In genomic region chr9:19828586-19828985, GRCh38 we compare ENCODE assay signal across 19 cellular contexts. TPM values are rescaled to one million over a fixed set of nuclear protein-coding genes. Genes with fewer than 3 reads are reported as not detected.
DNase-seq lines count a peak whose midpoint lies in the region; ATAC-seq, FAIRE-seq and TF ChIP-seq lines count a peak whose summit lies in the region.
"Had no signal": no experiment of that assay in that cellular context is flagged by ENCODE, and none has a peak within 500 bp of the region (broad histone marks: within the 10 kb centered on the region; RNA-seq: fewer than 3 reads in every experiment).

No MANE protein-coding gene starts in this region.

- H3K4me2 ChIP-seq in endothelial cell of umbilical vein (ENCODE audit: insufficient read depth, low read length), result no peak overlapping the region

- no peaks in the 10 kb centered on the region for H3K9me3 ChIP-seq in endothelial cell of umbilical vein (replicated peaks; ENCODE audit: control insufficient read depth, insufficient read depth, low read length)
- H3K9me3 ChIP-seq: Peyer's patch had no signal

- H3K9me1 ChIP-seq in endothelial cell of umbilical vein (replicated peaks; ENCODE audit: control insufficient read depth, extremely low read depth, insufficient read depth, low read length), result no peaks in the 10 kb centered on the region

- H2AFZ ChIP-seq in endothelial cell of umbilical vein (ENCODE audit: low read depth, low read length), result no peak overlapping the region

- TF ChIP-seq CTCF in endothelial cell of umbilical vein (IDR thresholded peaks at IDR 0.05; ENCODE audit: extremely low read depth in 1 of 2, insufficient read depth in 1 of 2, low read depth in 1 of 2, low read length in 2 of 2), result no peak

- intact Hi-C loops in endothelial cell of umbilical vein (cut with micrococcal nuclease), result no loop called here

- dilution Hi-C loops in endothelial cell of umbilical vein (cut with MboI; ENCODE audit: extremely low pct_ligation_motif_present, low sequenced_read_pairs), result no loop called here

- CTCF ChIA-PET in endothelial cell of umbilical vein (lab: Charles Lee), result no interaction called here

- DNase-seq in D341Med (ENCODE audit: low spot score), result peak; percentile 63
- peak; percentile 31 for DNase-seq in LHCN-M2 (ENCODE audit: low read depth)
- DNase-seq in NCI-H69 (lab: John Stamatoyannopoulos, UW), result peak; percentile 98
- DNase-seq in endothelial cell of umbilical vein (ENCODE audit: low read depth, low spot score), result no peak
- DNase-seq in ureter (ENCODE audit: low spot score), result no peak
- DNase-seq: CD8-positive, alpha-beta T cell; DMS53; GOT3; KBM-7; NCI-H1048; NCI-H2029 treated with DMSO at 0.1 percent for 48 hours; NCI-H526; Peyer's patch; Right ventricle myocardium superior had no signal

- no TSS peak for BruUV-seq in endothelial cell of umbilical vein (replicated peaks; lab: Mats Ljungman, UMichigan)

- H3K36me3 ChIP-seq in endothelial cell of umbilical vein (ENCODE audit: control insufficient read depth in 2 of 2, extremely low read depth in 1 of 2, insufficient read depth in 2 of 2, low read length in 2 of 2), result no peaks in the 10 kb centered on the region
- H3K36me3 ChIP-seq: Peyer's patch had no signal

- no peaks in the 10 kb centered on the region for H4K20me1 ChIP-seq in endothelial cell of umbilical vein (replicated peaks; ENCODE audit: control insufficient read depth, extremely low read depth, insufficient read depth, low read length)

- no peak overlapping the region for H3K4me3 ChIP-seq in endothelial cell of umbilical vein (replicated peaks in 1 of 3; ENCODE audit: insufficient read depth in 1 of 3, low read depth in 1 of 3, low read length in 3 of 3)
- H3K4me3 ChIP-seq: Peyer's patch had no signal

- ATAC-seq in HG03439 (IDR thresholded peaks at IDR 0.05; ENCODE audit: unreplicated experiment), result no peak
- no peak for ATAC-seq in HG03097 (IDR thresholded peaks at IDR 0.05; ENCODE audit: low FRiP score, unreplicated experiment)
- ATAC-seq: CD8-positive, alpha-beta T cell; SK-N-SH treated with all-trans-retinoic acid at 6 μM for 48 hours had no signal

- no peaks in the 10 kb centered on the region for H3K27me3 ChIP-seq in endothelial cell of umbilical vein (ENCODE audit: control insufficient read depth in 2 of 2, insufficient read depth in 2 of 2, low read length in 2 of 2)
- H3K27me3 ChIP-seq: Peyer's patch had no signal

- no peaks in the 10 kb centered on the region for H3K4me1 ChIP-seq in endothelial cell of umbilical vein (ENCODE audit: control insufficient read depth, extremely low read depth, insufficient read depth, low read length)
- H3K4me1 ChIP-seq: Peyer's patch had no signal

- no peak for FAIRE-seq in endothelial cell of umbilical vein (lab: Jason Lieb, UNC)

- POLR2A ChIA-PET in endothelial cell of umbilical vein (lab: Charles Lee), result no interaction called here

- no peaks in the 10 kb centered on the region for H3K79me2 ChIP-seq in endothelial cell of umbilical vein (ENCODE audit: control insufficient read depth, insufficient read depth, low read length)

- H3K27ac ChIP-seq in endothelial cell of umbilical vein (ENCODE audit: insufficient read depth, low read depth, low read length), result no peak overlapping the region
- H3K27ac ChIP-seq: Peyer's patch had no signal

- H3K9ac ChIP-seq in endothelial cell of umbilical vein (replicated peaks; ENCODE audit: extremely low read depth, insufficient read depth, low read length), result no peak overlapping the region

- TF ChIP-seq POLR2A in endothelial cell of umbilical vein (IDR thresholded peaks at IDR 0.05; ENCODE audit: low read depth, low read length), result no peak

TF ChIP-seq in endothelial cell of umbilical vein, 7 proteins besides CTCF, POLR2A, EP300 and RAD21:
- TF ChIP-seq GATA2 (IDR thresholded peaks at IDR 0.05; ENCODE audit: insufficient read depth, insufficient read length, low read depth, low read length) (peak; percentile 38), POLR2AphosphoS5 (IDR thresholded peaks at IDR 0.05; ENCODE audit: insufficient read depth, low read depth, low read length) (no peak), MYC (IDR thresholded peaks at IDR 0.05; ENCODE audit: low read depth, low read length) (no peak)

RNA-seq across cellular contexts. Expression of gene SLC24A2, which starts 39.7 kb away (rescaled TPM):
- 0.06 TPM in 2 replicates for total RNA-seq in LHCN-M2 (2014; rRNA removed)
- 0.01 TPM for polyA plus RNA-seq in LHCN-M2 (2012)
- total RNA-seq in endothelial cell of umbilical vein, result not detected in 2 replicates
- polyA plus RNA-seq in endothelial cell of umbilical vein, result not detected in 2 replicates
- not detected in 2 replicates for polyA plus RNA-seq in endothelial cell of umbilical vein (2011; cell fraction: cytosol; rRNA removed)
- polyA plus RNA-seq in endothelial cell of umbilical vein (2011; cell fraction: nucleus; rRNA removed), result not detected in 2 replicates
- not detected in 2 replicates for polyA plus RNA-seq in endothelial cell of umbilical vein (2012)
- polyA minus RNA-seq in endothelial cell of umbilical vein, result not detected in 2 replicates
- polyA minus RNA-seq in endothelial cell of umbilical vein (2011; cell fraction: cytosol; rRNA and poly(A)+ RNA removed), result not detected
- polyA minus RNA-seq in endothelial cell of umbilical vein (2011; cell fraction: nucleus; rRNA and poly(A)+ RNA removed), result not detected in 2 replicates
- total RNA-seq in ureter, result 0.05 TPM
- total RNA-seq: CD8-positive, alpha-beta T cell; M059J; Right ventricle myocardium superior had no signal
- polyA plus RNA-seq: BJ had no signal

Comparison
In these comparisons a context has a peak if more than half of its experiments do, and no peak if none do; other contexts are left out.
1. DNase-seq: peak in D341Med (single experiment), LHCN-M2 (single experiment) and NCI-H69 (single experiment); none in endothelial cell of umbilical vein (single experiment) and ureter (single experiment).